ENCODE assay signal across 1 cellular context in the genomic region with DNA sequence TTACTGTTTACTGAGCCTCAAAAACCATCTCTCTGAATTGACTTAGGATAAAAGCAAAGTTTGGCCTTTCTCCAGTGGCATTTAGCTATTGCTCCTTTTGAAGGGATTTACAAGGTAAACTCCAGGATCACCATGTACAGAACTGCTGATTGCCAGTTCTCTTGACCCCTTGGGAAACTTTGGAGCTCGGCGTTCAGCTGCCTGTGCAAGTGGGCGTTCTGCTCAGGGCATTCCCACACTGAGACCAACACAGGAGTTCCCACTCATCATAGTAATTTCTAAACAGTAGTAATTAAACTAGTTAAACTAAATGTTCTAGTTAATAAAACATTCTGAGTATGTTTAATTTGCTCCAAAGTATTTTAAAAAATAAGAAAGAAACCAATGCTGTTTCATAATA.
TF ChIP-seq lines count a peak whose summit lies in the region.

No MANE protein-coding gene starts in this region.

TF ChIP-seq in GM12878, 131 proteins besides CTCF, POLR2A, EP300 and RAD21:
- TF ChIP-seq RB1 (IDR thresholded peaks at IDR 0.05; ENCODE audit: borderline replicate concordance) = no peak
- TF ChIP-seq, protein P1, sequence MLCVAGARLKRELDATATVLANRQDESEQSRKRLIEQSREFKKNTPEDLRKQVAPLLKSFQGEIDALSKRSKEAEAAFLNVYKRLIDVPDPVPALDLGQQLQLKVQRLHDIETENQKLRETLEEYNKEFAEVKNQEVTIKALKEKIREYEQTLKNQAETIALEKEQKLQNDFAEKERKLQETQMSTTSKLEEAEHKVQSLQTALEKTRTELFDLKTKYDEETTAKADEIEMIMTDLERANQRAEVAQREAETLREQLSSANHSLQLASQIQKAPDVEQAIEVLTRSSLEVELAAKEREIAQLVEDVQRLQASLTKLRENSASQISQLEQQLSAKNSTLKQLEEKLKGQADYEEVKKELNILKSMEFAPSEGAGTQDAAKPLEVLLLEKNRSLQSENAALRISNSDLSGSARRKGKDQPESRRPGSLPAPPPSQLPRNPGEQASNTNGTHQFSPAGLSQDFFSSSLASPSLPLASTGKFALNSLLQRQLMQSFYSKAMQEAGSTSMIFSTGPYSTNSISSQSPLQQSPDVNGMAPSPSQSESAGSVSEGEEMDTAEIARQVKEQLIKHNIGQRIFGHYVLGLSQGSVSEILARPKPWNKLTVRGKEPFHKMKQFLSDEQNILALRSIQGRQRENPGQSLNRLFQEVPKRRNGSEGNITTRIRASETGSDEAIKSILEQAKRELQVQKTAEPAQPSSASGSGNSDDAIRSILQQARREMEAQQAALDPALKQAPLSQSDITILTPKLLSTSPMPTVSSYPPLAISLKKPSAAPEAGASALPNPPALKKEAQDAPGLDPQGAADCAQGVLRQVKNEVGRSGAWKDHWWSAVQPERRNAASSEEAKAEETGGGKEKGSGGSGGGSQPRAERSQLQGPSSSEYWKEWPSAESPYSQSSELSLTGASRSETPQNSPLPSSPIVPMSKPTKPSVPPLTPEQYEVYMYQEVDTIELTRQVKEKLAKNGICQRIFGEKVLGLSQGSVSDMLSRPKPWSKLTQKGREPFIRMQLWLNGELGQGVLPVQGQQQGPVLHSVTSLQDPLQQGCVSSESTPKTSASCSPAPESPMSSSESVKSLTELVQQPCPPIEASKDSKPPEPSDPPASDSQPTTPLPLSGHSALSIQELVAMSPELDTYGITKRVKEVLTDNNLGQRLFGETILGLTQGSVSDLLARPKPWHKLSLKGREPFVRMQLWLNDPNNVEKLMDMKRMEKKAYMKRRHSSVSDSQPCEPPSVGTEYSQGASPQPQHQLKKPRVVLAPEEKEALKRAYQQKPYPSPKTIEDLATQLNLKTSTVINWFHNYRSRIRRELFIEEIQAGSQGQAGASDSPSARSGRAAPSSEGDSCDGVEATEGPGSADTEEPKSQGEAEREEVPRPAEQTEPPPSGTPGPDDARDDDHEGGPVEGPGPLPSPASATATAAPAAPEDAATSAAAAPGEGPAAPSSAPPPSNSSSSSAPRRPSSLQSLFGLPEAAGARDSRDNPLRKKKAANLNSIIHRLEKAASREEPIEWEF (IDR thresholded peaks at IDR 0.05; ENCODE audit: insufficient replicate concordance, low read depth, low read length) = no peak
- no peak for TF ChIP-seq TARDBP (IDR thresholded peaks at IDR 0.05; ENCODE audit: borderline replicate concordance)
- TF ChIP-seq SMC3 (IDR thresholded peaks at IDR 0.05; ENCODE audit: borderline replicate concordance, low read length) = no peak
TF ChIP-seq in GM12878: peak in this region for 0.
